11 cellular contexts compared by ENCODE assay signal in the genomic region with DNA sequence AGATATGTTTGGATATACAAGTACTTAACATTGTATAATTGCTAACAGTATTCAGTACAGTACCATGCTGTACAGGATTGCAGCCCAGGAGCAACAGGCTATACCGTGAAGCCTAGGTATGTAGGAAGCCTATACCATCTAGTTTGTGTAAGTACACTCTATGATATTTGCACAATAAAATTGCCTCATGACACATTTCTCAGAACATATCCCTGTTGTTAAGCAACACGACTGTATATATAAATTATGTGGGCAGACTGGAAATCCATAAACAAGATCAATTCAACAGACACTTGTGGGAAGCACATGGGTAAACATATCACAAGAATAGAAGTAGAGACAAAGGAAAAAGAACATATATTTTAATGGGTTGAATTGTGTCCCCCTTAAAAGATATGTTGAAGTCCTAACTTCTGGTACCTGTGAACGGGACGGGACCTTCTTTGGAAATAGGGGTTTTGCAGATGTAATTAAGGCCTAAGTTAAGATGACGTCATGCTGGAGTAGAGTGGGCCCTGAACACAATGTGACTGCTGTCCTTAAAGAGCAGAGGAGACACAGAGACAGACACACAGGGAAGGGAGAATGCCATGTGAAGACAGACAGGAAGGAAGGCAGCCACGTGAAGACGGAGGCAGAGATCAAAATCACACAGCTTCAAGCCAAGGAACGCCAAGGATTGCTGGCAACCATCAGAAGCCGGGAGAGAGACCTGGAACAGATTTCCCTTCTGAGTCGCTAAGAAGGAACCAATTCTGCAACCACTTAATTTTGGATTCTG.
DNase-seq lines count a peak whose midpoint lies in the region; ATAC-seq and TF ChIP-seq lines count a peak whose summit lies in the region.
"Had no signal": no experiment of that assay in that cellular context is flagged by ENCODE, and none has a peak within 500 bp of the region (broad histone marks: within the 10 kb centered on the region; RNA-seq: fewer than 3 reads in every experiment).

No MANE protein-coding gene starts in this region.

- CTCF ChIA-PET in A673 (lab: Charles Lee): no interaction called here

- peak; percentile 6 for DNase-seq in A673 (ENCODE audit: low spot score)
- DNase-seq in G401 (ENCODE audit: low spot score): peak; percentile 58
- peak; percentile 34 for DNase-seq in astrocyte of the hippocampus (ENCODE audit: low read depth, low spot score)
- DNase-seq in lower leg skin (ENCODE audit: low spot score in 2 of 2): peak; percentile 19 to 85
- DNase-seq in mucosa of gallbladder (ENCODE audit: low spot score): no peak
- DNase-seq: H7, NCI-H1092 treated with DMSO at 0.1 percent for 48 hours had no signal

- peaks cover 2% of the 10 kb centered on the region for H3K4me1 ChIP-seq in A673 (ENCODE audit: insufficient read depth, low read length, poor library complexity, severe bottlenecking)

- TF ChIP-seq CTCF in A673 (conservative IDR thresholded peaks at IDR 0.05; ENCODE audit: low read depth, low read length) (no peak), lower leg skin (IDR thresholded peaks at IDR 0.05) (no peak)

- H3K4me3 ChIP-seq in A673 (ENCODE audit: low read depth, low read length, poor library complexity, severe bottlenecking) (no peak overlapping the region), lower leg skin (ENCODE audit: low read depth, poor library complexity, severe bottlenecking) (no peak overlapping the region)
- H3K4me3 ChIP-seq: thoracic aorta had no signal

- in situ Hi-C loops in G401 (cut with HindIII; ENCODE audit: low sequenced_read_pairs): no loop called here

- TF ChIP-seq POLR2A in lower leg skin (IDR thresholded peaks at IDR 0.05): no peak

- no peak overlapping the region for H3K27ac ChIP-seq in A673 (ENCODE audit: low read depth, low read length, poor library complexity, severe bottlenecking)

- 33 to 34% methylated on average over 10 of the region's 10 CpGs for WGBS in lower leg skin, 2 donors

- no peaks in the 10 kb centered on the region for H3K9me3 ChIP-seq in A673 (ENCODE audit: low read depth, low read length, poor library complexity, severe bottlenecking)
- H3K9me3 ChIP-seq: thoracic aorta had no signal

- POLR2A ChIA-PET in A673 (lab: Charles Lee; ENCODE audit: low non-redundant PET): no interaction called here

- intact Hi-C loops in A673 (cut with micrococcal nuclease; ENCODE audit: unreplicated experiment): no loop called here
- intact Hi-C loops in lower leg skin (cut with DNase I; ENCODE audit: low total_unique reads): no loop called here

- BruUV-seq in A673 (replicated peaks; lab: Mats Ljungman, UMichigan): no TSS peak

- ATAC-seq in HG03175 (IDR thresholded peaks at IDR 0.05; ENCODE audit: unreplicated experiment) (no peak), HG03039 (IDR thresholded peaks at IDR 0.05; ENCODE audit: unreplicated experiment) (no peak), GM21576 (IDR thresholded peaks at IDR 0.05; ENCODE audit: unreplicated experiment) (no peak)

- H3K27me3 ChIP-seq in A673 (replicated peaks; ENCODE audit: insufficient read depth, low read depth, low read length, poor library complexity): no peaks in the 10 kb centered on the region

- no peaks in the 10 kb centered on the region for H3K36me3 ChIP-seq in A673 (ENCODE audit: insufficient read depth, low read length, poor library complexity, severe bottlenecking)
- H3K36me3 ChIP-seq: thoracic aorta had no signal
